23 cellular contexts compared by ENCODE assay signal in genomic region chr21:33731447-33731846, GRCh38.
DNase-seq lines count a peak whose midpoint lies in the region; ATAC-seq and TF ChIP-seq lines count a peak whose summit lies in the region.
"Had no signal": no experiment of that assay in that cellular context is flagged by ENCODE, and none has a peak within 500 bp of the region (broad histone marks: within the 10 kb centered on the region; RNA-seq: fewer than 3 reads in every experiment).

No MANE protein-coding gene starts in this region.

- no peak for ATAC-seq in activated T-cell treated with anti-CD3 and anti-CD28 coated beads, Interleukin-2, amount 50 U/mL, for 72 hours (replicated peaks in 1 of 2)
- 0 out of 3 replicates have a peak, but pooled peaks have one; percentile 12 for ATAC-seq in RWPE2 (ENCODE audit: low read depth)
- ATAC-seq in HG03135 (IDR thresholded peaks at IDR 0.05; ENCODE audit: unreplicated experiment): no peak

- H3K4me3 ChIP-seq in RWPE2 (ENCODE audit: severe bottlenecking): no peak overlapping the region
- H3K4me3 ChIP-seq: MG63 had no signal

- H3K36me3 Mint-ChIP-seq in activated T-cell treated with anti-CD3 and anti-CD28 coated beads, Interleukin-2, amount 50 U/mL, for 72 hours (ENCODE audit: insufficient read depth in 2 of 2): no peaks in the 10 kb centered on the region
- peaks cover 4% of the 10 kb centered on the region for H3K36me3 Mint-ChIP-seq in endothelial cell (ENCODE audit: low read depth, unreplicated experiment)
- peaks cover 21% of the 10 kb centered on the region for H3K36me3 Mint-ChIP-seq in progenitor cell of endocrine pancreas (ENCODE audit: insufficient read depth)
- H3K36me3 Mint-ChIP-seq: IgD-negative memory B cell had no signal

- no peaks in the 10 kb centered on the region for H3K4me1 Mint-ChIP-seq in activated T-cell treated with anti-CD3 and anti-CD28 coated beads, Interleukin-2, amount 50 U/mL, for 72 hours (ENCODE audit: low read depth)
- H3K4me1 Mint-ChIP-seq in endothelial cell (ENCODE audit: unreplicated experiment) (peaks cover 43% of the 10 kb centered on the region), progenitor cell of endocrine pancreas (ENCODE audit: low read depth) (peaks cover 19% of the 10 kb centered on the region)

- no peaks in the 10 kb centered on the region for H3K9me3 ChIP-seq in RWPE2 (ENCODE audit: severe bottlenecking)
- H3K9me3 ChIP-seq: MG63 had no signal

- H3K27me3 Mint-ChIP-seq in activated T-cell treated with anti-CD3 and anti-CD28 coated beads, Interleukin-2, amount 50 U/mL, for 72 hours (ENCODE audit: low read depth): no peaks in the 10 kb centered on the region
- H3K27me3 Mint-ChIP-seq in endothelial cell (ENCODE audit: unreplicated experiment) (peaks cover 2% of the 10 kb centered on the region), progenitor cell of endocrine pancreas (no peaks in the 10 kb centered on the region)

- H3K36me3 ChIP-seq in RWPE2 (ENCODE audit: low read depth): peaks cover 15% of the 10 kb centered on the region
- H3K36me3 ChIP-seq: MG63 had no signal

- H3K9me3 Mint-ChIP-seq in activated T-cell treated with anti-CD3 and anti-CD28 coated beads, Interleukin-2, amount 50 U/mL, for 72 hours: no peaks in the 10 kb centered on the region
- H3K9me3 Mint-ChIP-seq in endothelial cell (ENCODE audit: unreplicated experiment) (no peaks in the 10 kb centered on the region), progenitor cell of endocrine pancreas (ENCODE audit: low read depth) (no peaks in the 10 kb centered on the region)
- H3K9me3 Mint-ChIP-seq: H9, IgD-negative memory B cell had no signal

- H3K27me3 ChIP-seq in RWPE2 (ENCODE audit: insufficient read depth, poor library complexity, severe bottlenecking): no peaks in the 10 kb centered on the region
- H3K27me3 ChIP-seq: MG63 had no signal

- H3K4me1 ChIP-seq in RWPE2 (ENCODE audit: insufficient read depth, poor library complexity, severe bottlenecking): peaks cover 4% of the 10 kb centered on the region

- TF ChIP-seq CTCF in RWPE2 (IDR thresholded peaks at IDR 0.05; ENCODE audit: poor library complexity, severe bottlenecking): no peak
- TF ChIP-seq CTCF in endothelial cell (IDR thresholded peaks at IDR 0.05; ENCODE audit: unreplicated experiment): no peak
- no peak for TF ChIP-seq CTCF in progenitor cell of endocrine pancreas (IDR thresholded peaks at IDR 0.05; ENCODE audit: unreplicated experiment)

- no peak overlapping the region for H3K27ac ChIP-seq in RWPE2 (ENCODE audit: poor library complexity, severe bottlenecking)
- H3K27ac ChIP-seq: 22Rv1, C4-2B had no signal

- H3K27ac Mint-ChIP-seq in activated T-cell treated with anti-CD3 and anti-CD28 coated beads, Interleukin-2, amount 50 U/mL, for 72 hours: peak overlapping the region; percentile 82
- peak overlapping the region; percentile 39 for H3K27ac Mint-ChIP-seq in endothelial cell (ENCODE audit: unreplicated experiment)
- H3K27ac Mint-ChIP-seq in progenitor cell of endocrine pancreas: peak overlapping the region; percentile 50
- H3K27ac Mint-ChIP-seq: IgD-negative memory B cell had no signal

- DNase-seq in activated T-cell treated with anti-CD3 and anti-CD28 coated beads, Interleukin-2, amount 50 U/mL, for 72 hours: no peak
- no peak for DNase-seq in activated T-cell treated with anti-CD3 and anti-CD28 coated beads for 4 hours
- DNase-seq in RWPE2 (ENCODE audit: low spot score): no peak
- no peak for DNase-seq in endothelial cell (ENCODE audit: low spot score)
- DNase-seq in progenitor cell of endocrine pancreas (ENCODE audit: low spot score, unreplicated experiment): no peak
- DNase-seq in effector CD8-positive, alpha-beta T cell (lab: John Stamatoyannopoulos, UW): no peak
- no peak for DNase-seq in amniotic stem cell (lab: John Stamatoyannopoulos, UW)
- DNase-seq: AML-193; GDM1; H9; Karpas-422; MG63; NCI-H1092 treated with DMSO at 0.1 percent for 48 hours; NCI-H146; NCI-H2081; NCI-H510A; NCI-H748 treated with DMSO at 0.1 percent for 48 hours; NK-92 treated with Interleukin-12 subunit alpha and Interleukin-12 subunit beta, amount 100 ng/mL, for 24 hours; SHP77 treated with DMSO at 0.1 percent for 48 hours had no signal

- H3K4me3 Mint-ChIP-seq in activated T-cell treated with anti-CD3 and anti-CD28 coated beads, Interleukin-2, amount 50 U/mL, for 72 hours: no peak overlapping the region
- H3K4me3 Mint-ChIP-seq in endothelial cell (ENCODE audit: unreplicated experiment): no peak overlapping the region
- no peak overlapping the region for H3K4me3 Mint-ChIP-seq in progenitor cell of endocrine pancreas (ENCODE audit: low read depth)
- H3K4me3 Mint-ChIP-seq: H9 had no signal
